18 cellular contexts compared by ENCODE assay signal in genomic region chrX:123425904-123426303, GRCh38.
DNase-seq lines count a peak whose midpoint lies in the region; ATAC-seq and TF ChIP-seq lines count a peak whose summit lies in the region.
"Had no signal": no experiment of that assay in that cellular context is flagged by ENCODE, and none has a peak within 500 bp of the region (broad histone marks: within the 10 kb centered on the region; RNA-seq: fewer than 3 reads in every experiment).

No MANE protein-coding gene starts in this region.

- no peaks in the 10 kb centered on the region for H3K36me3 ChIP-seq in adipocyte (ENCODE audit: control insufficient read depth, insufficient read depth, low read length, severe bottlenecking)
- H3K36me3 ChIP-seq: gastroesophageal sphincter had no signal

- H3K4me1 Mint-ChIP-seq in naive thymus-derived CD8-positive, alpha-beta T cell = no peaks in the 10 kb centered on the region
- no peaks in the 10 kb centered on the region for H3K4me1 Mint-ChIP-seq in natural killer cell treated with Interleukin-12 subunit alpha and Interleukin-12 subunit beta and Interleukin-15 and Interleukin-18, amount 100 ng/mL, for 72 hours (ENCODE audit: low read depth in 2 of 2)
- H3K4me1 Mint-ChIP-seq: stimulated activated naive CD8-positive, alpha-beta T cell treated with anti-CD3 and anti-CD28 coated beads, Interleukin-15, amount 100 ng/mL, for 72 hours had no signal

- ATAC-seq in naive thymus-derived CD8-positive, alpha-beta T cell = no peak
- no peak for ATAC-seq in GM19452 (IDR thresholded peaks at IDR 0.05; ENCODE audit: unreplicated experiment)
- no peak for ATAC-seq in natural killer cell treated with Interleukin-12 subunit alpha and Interleukin-12 subunit beta and Interleukin-15 and Interleukin-18, amount 100 ng/mL, for 72 hours
- ATAC-seq: effector memory CD8-positive, alpha-beta T cell; gastroesophageal sphincter; stimulated activated naive CD8-positive, alpha-beta T cell treated with anti-CD3 and anti-CD28 coated beads, Interleukin-15, amount 100 ng/mL, for 72 hours had no signal

- DNase-seq in EH (ENCODE audit: low read depth) (peak; percentile 61), adipocyte (ENCODE audit: low read depth) (peak; percentile 59), fibroblast of villous mesenchyme (ENCODE audit: low read depth) (peak; percentile 9), skeletal muscle cell (ENCODE audit: low read depth) (peak; percentile 66), amniotic stem cell (lab: John Stamatoyannopoulos, UW) (no peak)
- no peak for DNase-seq in naive thymus-derived CD8-positive, alpha-beta T cell
- no peak for DNase-seq in natural killer cell treated with Interleukin-12 subunit alpha and Interleukin-12 subunit beta and Interleukin-15 and Interleukin-18, amount 100 ng/mL, for 72 hours (ENCODE audit: low spot score)
- DNase-seq: activated CD8-positive, alpha-beta memory T cell treated with anti-CD3 and anti-CD28 coated beads, Interleukin-2, amount 50 U/mL, for 4 hours; activated naive CD4-positive, alpha-beta T cell; AML-193; effector memory CD8-positive, alpha-beta T cell; midbrain; NCI-H1417; NCI-H2227 treated with DMSO at 0.1 percent for 48 hours; stimulated activated naive CD8-positive, alpha-beta T cell treated with anti-CD3 and anti-CD28 coated beads, Interleukin-15, amount 100 ng/mL, for 72 hours had no signal

- no peak overlapping the region for H3K4me3 Mint-ChIP-seq in naive thymus-derived CD8-positive, alpha-beta T cell
- no peak overlapping the region for H3K4me3 Mint-ChIP-seq in natural killer cell treated with Interleukin-12 subunit alpha and Interleukin-12 subunit beta and Interleukin-15 and Interleukin-18, amount 100 ng/mL, for 72 hours
- H3K4me3 Mint-ChIP-seq: effector memory CD8-positive, alpha-beta T cell; stimulated activated naive CD8-positive, alpha-beta T cell treated with anti-CD3 and anti-CD28 coated beads, Interleukin-15, amount 100 ng/mL, for 72 hours had no signal

- H3K9me3 ChIP-seq in adipocyte (ENCODE audit: control insufficient read depth, low read length) = no peaks in the 10 kb centered on the region
- H3K9me3 ChIP-seq: gastroesophageal sphincter had no signal

- H3K36me3 Mint-ChIP-seq in naive thymus-derived CD8-positive, alpha-beta T cell = no peaks in the 10 kb centered on the region
- no peaks in the 10 kb centered on the region for H3K36me3 Mint-ChIP-seq in natural killer cell treated with Interleukin-12 subunit alpha and Interleukin-12 subunit beta and Interleukin-15 and Interleukin-18, amount 100 ng/mL, for 72 hours

- POLR2A ChIA-PET in naive thymus-derived CD8-positive, alpha-beta T cell (lab: Charles Lee) = no interaction called here

- H3K27me3 Mint-ChIP-seq in naive thymus-derived CD8-positive, alpha-beta T cell = peaks cover 0 to 5% (median 0%) of the 10 kb centered on the region in 5 donors
- peaks cover 0 to 4% of the 10 kb centered on the region in 2 donors for H3K27me3 Mint-ChIP-seq in natural killer cell treated with Interleukin-12 subunit alpha and Interleukin-12 subunit beta and Interleukin-15 and Interleukin-18, amount 100 ng/mL, for 72 hours
- H3K27me3 Mint-ChIP-seq: effector memory CD8-positive, alpha-beta T cell; stimulated activated naive CD8-positive, alpha-beta T cell treated with anti-CD3 and anti-CD28 coated beads, Interleukin-15, amount 100 ng/mL, for 72 hours had no signal

- H3K4me3 ChIP-seq in adipocyte (ENCODE audit: low read length) = peak overlapping the region; percentile 47
- H3K4me3 ChIP-seq in fibroblast of villous mesenchyme (ENCODE audit: low read depth, low read length) = no peak overlapping the region
- H3K4me3 ChIP-seq in skeletal muscle cell (ENCODE audit: low read depth, low read length) = no peak overlapping the region
- H3K4me3 ChIP-seq: gastroesophageal sphincter had no signal

- H3K9me3 Mint-ChIP-seq in naive thymus-derived CD8-positive, alpha-beta T cell = peaks cover 0 to under 1% (median 0%) of the 10 kb centered on the region in 9 donors
- no peaks in the 10 kb centered on the region for H3K9me3 Mint-ChIP-seq in natural killer cell treated with Interleukin-12 subunit alpha and Interleukin-12 subunit beta and Interleukin-15 and Interleukin-18, amount 100 ng/mL, for 72 hours
- H3K9me3 Mint-ChIP-seq: effector memory CD8-positive, alpha-beta T cell; stimulated activated naive CD8-positive, alpha-beta T cell treated with anti-CD3 and anti-CD28 coated beads, Interleukin-15, amount 100 ng/mL, for 72 hours had no signal

- H3K27me3 ChIP-seq in adipocyte (replicated peaks; ENCODE audit: control insufficient read depth, insufficient read depth, low read length) = no peaks in the 10 kb centered on the region
- H3K27me3 ChIP-seq: gastroesophageal sphincter had no signal

- H3K4me1 ChIP-seq in adipocyte (ENCODE audit: control insufficient read depth, insufficient read depth, low read length) = peaks cover 22% of the 10 kb centered on the region
- H3K4me1 ChIP-seq: gastroesophageal sphincter had no signal

- peak overlapping the region; percentile 31 for H3K9ac ChIP-seq in adipocyte (ENCODE audit: low read length)
- H3K9ac ChIP-seq: KMS-11 had no signal

- H3K27ac Mint-ChIP-seq in naive thymus-derived CD8-positive, alpha-beta T cell = no peak overlapping the region
- H3K27ac Mint-ChIP-seq in natural killer cell treated with Interleukin-12 subunit alpha and Interleukin-12 subunit beta and Interleukin-15 and Interleukin-18, amount 100 ng/mL, for 72 hours = no peak overlapping the region
- H3K27ac Mint-ChIP-seq: effector memory CD8-positive, alpha-beta T cell; stimulated activated naive CD8-positive, alpha-beta T cell treated with anti-CD3 and anti-CD28 coated beads, Interleukin-15, amount 100 ng/mL, for 72 hours had no signal

- TF ChIP-seq CTCF in fibroblast of villous mesenchyme (IDR thresholded peaks at IDR 0.05; ENCODE audit: insufficient read depth, low read depth, low read length) = no peak

Comparison
In these comparisons a context has a peak if more than half of its experiments do, and no peak if none do; other contexts are left out.
1. DNase-seq: peak in EH (single experiment), adipocyte (single experiment), fibroblast of villous mesenchyme (single experiment) and skeletal muscle cell (single experiment); none in naive thymus-derived CD8-positive, alpha-beta T cell (0 of 10), amniotic stem cell (single experiment) and natural killer cell treated with Interleukin-12 subunit alpha and Interleukin-12 subunit beta and Interleukin-15 and Interleukin-18, amount 100 ng/mL, for 72 hours (single experiment).